Comparison of ENCODE assay signal across 14 cellular contexts in the genomic region with DNA sequence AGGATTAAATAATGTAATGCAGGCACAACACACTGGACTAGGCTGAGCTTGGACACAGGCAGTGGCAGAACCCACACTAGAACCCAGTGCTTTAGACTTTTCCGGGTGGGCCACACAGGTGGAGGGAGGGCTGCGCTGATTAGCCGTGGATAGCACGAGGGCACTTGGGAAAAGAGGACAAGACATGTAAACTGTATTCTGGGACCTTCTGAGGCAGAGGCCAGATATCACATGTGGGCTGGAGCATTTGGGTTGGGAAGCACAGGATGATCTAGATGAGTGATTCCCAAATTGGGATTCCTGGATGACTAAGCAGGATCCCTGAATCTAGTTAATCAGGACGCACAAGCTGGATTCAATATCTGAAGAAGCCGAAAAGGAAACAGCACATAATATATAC. TPM values are rescaled to one million over a fixed set of nuclear protein-coding genes. Genes with fewer than 3 reads are reported as not detected.
DNase-seq lines count a peak whose midpoint lies in the region; ATAC-seq and TF ChIP-seq lines count a peak whose summit lies in the region.
"Had no signal": no experiment of that assay in that cellular context is flagged by ENCODE, and none has a peak within 500 bp of the region (broad histone marks: within the 10 kb centered on the region; RNA-seq: fewer than 3 reads in every experiment).

No MANE protein-coding gene starts in this region.

- H3K9me3 Mint-ChIP-seq in activated T-cell treated with anti-CD3 and anti-CD28 coated beads, Interleukin-2, amount 50 U/mL, for 4 hours: no peaks in the 10 kb centered on the region
- no peaks in the 10 kb centered on the region for H3K9me3 Mint-ChIP-seq in activated naive CD8-positive, alpha-beta T cell treated with anti-CD3 and anti-CD28 coated beads, Interleukin-2, amount 50 U/mL, for 24 hours
- H3K9me3 Mint-ChIP-seq: stimulated activated effector memory CD8-positive, alpha-beta T cell treated with anti-CD3 and anti-CD28 coated beads, Interleukin-12 subunit alpha, Interleukin-12 subunit beta, amount 100 ng/mL, for 72 hours had no signal

- intact Hi-C loops in gastrocnemius medialis (cut with DNase I; ENCODE audit: low total_unique reads): no loop called here

- 79% methylated on average over 6 of the region's 6 CpGs for WGBS in hepatocyte (ENCODE audit: low lambda C conversion rate, missing lambda C conversion rate)

- no peaks in the 10 kb centered on the region for H3K36me3 ChIP-seq in hepatocyte (replicated peaks; ENCODE audit: insufficient read depth, low read depth)
- H3K36me3 ChIP-seq in gastrocnemius medialis: no peaks in the 10 kb centered on the region

- peaks cover 86% of the 10 kb centered on the region for H4K20me1 ChIP-seq in hepatocyte (ENCODE audit: insufficient read depth, poor library complexity, severe bottlenecking)

- no peaks in the 10 kb centered on the region for H3K27me3 Mint-ChIP-seq in activated T-cell treated with anti-CD3 and anti-CD28 coated beads, Interleukin-2, amount 50 U/mL, for 4 hours (ENCODE audit: low read depth)
- H3K27me3 Mint-ChIP-seq in activated naive CD8-positive, alpha-beta T cell treated with anti-CD3 and anti-CD28 coated beads, Interleukin-2, amount 50 U/mL, for 24 hours: no peaks in the 10 kb centered on the region

- in situ Hi-C loops in gastrocnemius medialis (cut with MboI; ENCODE audit: low sequenced_read_pairs in 4 of 4): no loop called here

- H3K4me2 ChIP-seq in hepatocyte: peak overlapping the region; percentile 58

- ATAC-seq in gastrocnemius medialis (no peak), HG03439 (IDR thresholded peaks at IDR 0.05; ENCODE audit: unreplicated experiment) (no peak), HG03039 (IDR thresholded peaks at IDR 0.05; ENCODE audit: unreplicated experiment) (no peak)
- no peak for ATAC-seq in activated T-cell treated with anti-CD3 and anti-CD28 coated beads, Interleukin-2, amount 50 U/mL, for 4 hours
- no peak for ATAC-seq in activated naive CD8-positive, alpha-beta T cell treated with anti-CD3 and anti-CD28 coated beads, Interleukin-2, amount 50 U/mL, for 24 hours
- ATAC-seq: stimulated activated effector memory CD8-positive, alpha-beta T cell treated with anti-CD3 and anti-CD28 coated beads, Interleukin-12 subunit alpha, Interleukin-12 subunit beta, amount 100 ng/mL, for 72 hours had no signal

- H3K36me3 Mint-ChIP-seq in activated T-cell treated with anti-CD3 and anti-CD28 coated beads, Interleukin-2, amount 50 U/mL, for 4 hours (ENCODE audit: insufficient read depth): peaks cover 1% of the 10 kb centered on the region
- H3K36me3 Mint-ChIP-seq in activated naive CD8-positive, alpha-beta T cell treated with anti-CD3 and anti-CD28 coated beads, Interleukin-2, amount 50 U/mL, for 24 hours (ENCODE audit: low read depth): peaks cover 15% of the 10 kb centered on the region

- no peak for TF ChIP-seq POLR2A in gastrocnemius medialis (IDR thresholded peaks at IDR 0.05)

- H3K9me2 ChIP-seq in hepatocyte (replicated peaks; ENCODE audit: insufficient read depth): no peaks in the 10 kb centered on the region

- peak overlapping the region; percentile 22; the same call in 1 of the 2 replicates for H3K27ac ChIP-seq in C4-2B
- peak overlapping the region; percentile 84 for H3K27ac ChIP-seq in hepatocyte
- peak overlapping the region; percentile 94 to 99 (median 98) for H3K27ac ChIP-seq in gastrocnemius medialis

- H3K4me1 Mint-ChIP-seq in activated T-cell treated with anti-CD3 and anti-CD28 coated beads, Interleukin-2, amount 50 U/mL, for 4 hours (ENCODE audit: low read depth): peaks cover 35% of the 10 kb centered on the region
- H3K4me1 Mint-ChIP-seq in activated naive CD8-positive, alpha-beta T cell treated with anti-CD3 and anti-CD28 coated beads, Interleukin-2, amount 50 U/mL, for 24 hours: peaks cover 21% of the 10 kb centered on the region

- TF ChIP-seq CTCF in C4-2B (conservative IDR thresholded peaks at IDR 0.05): no peak
- no peak for TF ChIP-seq CTCF in hepatocyte (IDR thresholded peaks at IDR 0.05; ENCODE audit: poor library complexity)
- TF ChIP-seq CTCF in gastrocnemius medialis (IDR thresholded peaks at IDR 0.05 in 4 of 5, conservative IDR thresholded peaks at IDR 0.05 in 1 of 5): no peak

- peaks cover 95% of the 10 kb centered on the region for H3K79me2 ChIP-seq in hepatocyte

- no peak overlapping the region for H2AFZ ChIP-seq in hepatocyte

- peak; percentile 37 for DNase-seq in amniotic epithelial cell (ENCODE audit: low read depth)
- DNase-seq in hepatocyte (ENCODE audit: low spot score): no peak
- DNase-seq in gastrocnemius medialis: no peak
- DNase-seq in activated T-cell treated with anti-CD3 and anti-CD28 coated beads, Interleukin-2, amount 50 U/mL, for 4 hours: no peak
- no peak for DNase-seq in activated naive CD8-positive, alpha-beta T cell treated with anti-CD3 and anti-CD28 coated beads, Interleukin-2, amount 50 U/mL, for 24 hours
- DNase-seq: effector CD4-positive, alpha-beta T cell; kidney glomerular epithelial cell; MG63; stimulated activated CD4-positive, alpha-beta T cell treated with anti-CD3 and anti-CD28 coated beads, Interleukin-12 subunit alpha, Interleukin-12 subunit beta, amount 100 ng/mL, for 4 hours; T1000 had no signal

- H3K4me1 ChIP-seq in hepatocyte (ENCODE audit: insufficient read depth): peaks cover 93% of the 10 kb centered on the region
- peaks cover 96 to 97% of the 10 kb centered on the region in 2 donors for H3K4me1 ChIP-seq in gastrocnemius medialis

- no peak overlapping the region for H3K4me3 Mint-ChIP-seq in activated T-cell treated with anti-CD3 and anti-CD28 coated beads, Interleukin-2, amount 50 U/mL, for 4 hours
- no peak overlapping the region for H3K4me3 Mint-ChIP-seq in activated naive CD8-positive, alpha-beta T cell treated with anti-CD3 and anti-CD28 coated beads, Interleukin-2, amount 50 U/mL, for 24 hours
- H3K4me3 Mint-ChIP-seq: stimulated activated effector memory CD8-positive, alpha-beta T cell treated with anti-CD3 and anti-CD28 coated beads, Interleukin-12 subunit alpha, Interleukin-12 subunit beta, amount 100 ng/mL, for 72 hours had no signal

- H3K4me3 ChIP-seq in hepatocyte: no peak overlapping the region
- peak overlapping the region; percentile 12 to 53 (median 47) for H3K4me3 ChIP-seq in gastrocnemius medialis
- H3K4me3 ChIP-seq: MG63 had no signal

- no peak overlapping the region for H3K27ac Mint-ChIP-seq in activated naive CD8-positive, alpha-beta T cell treated with anti-CD3 and anti-CD28 coated beads, Interleukin-2, amount 50 U/mL, for 24 hours

- H3K9me3 ChIP-seq in hepatocyte (ENCODE audit: low read depth) (no peaks in the 10 kb centered on the region), gastrocnemius medialis (no peaks in the 10 kb centered on the region)
- H3K9me3 ChIP-seq: MG63 had no signal

- H3K27me3 ChIP-seq in hepatocyte: no peaks in the 10 kb centered on the region
- no peaks in the 10 kb centered on the region for H3K27me3 ChIP-seq in gastrocnemius medialis
- H3K27me3 ChIP-seq: MG63 had no signal

RNA-seq across cellular contexts. Expression of a gene that starts 20.3 kb away (rescaled TPM):
- total RNA-seq in hepatocyte: not detected in 2 replicates
- not detected in 2 replicates for polyA plus RNA-seq in hepatocyte
- not detected for total RNA-seq in gastrocnemius medialis
- total RNA-seq in activated T-cell treated with anti-CD3 and anti-CD28 coated beads, Interleukin-2, amount 50 U/mL, for 4 hours: under 1 TPM in 1 of 3 donors, not detected in 2; 0.30 TPM

Comparison
In these comparisons a context has a peak if more than half of its experiments do, and no peak if none do; other contexts are left out.
1. H3K27ac ChIP-seq: peak in every context shown above with its lines; median percentile 98 in gastrocnemius medialis; 84 in hepatocyte; 22 in C4-2B.